9 cellular contexts compared by ENCODE assay signal in genomic region chr3:71393093-71393492, GRCh38.
DNase-seq lines count a peak whose midpoint lies in the region; ATAC-seq, FAIRE-seq and TF ChIP-seq lines count a peak whose summit lies in the region.
"Had no signal": no experiment of that assay in that cellular context is flagged by ENCODE, and none has a peak within 500 bp of the region (broad histone marks: within the 10 kb centered on the region; RNA-seq: fewer than 3 reads in every experiment).

No MANE protein-coding gene starts in this region.

- peak; percentile 78 to 83 for ATAC-seq in activated T-cell treated with anti-CD3 and anti-CD28 coated beads, Interleukin-2, amount 50 U/mL, for 72 hours (replicated peaks in 1 of 2)
- ATAC-seq in HG02970 (IDR thresholded peaks at IDR 0.05; ENCODE audit: low FRiP score, unreplicated experiment) = peak; percentile 50
- peak; percentile 46 to 51 for ATAC-seq in stimulated activated naive B cell treated with anti-CD40 and anti-IgM and Interleukin-4, amounts not matched to agents 10 μg/mL and 1 μg/mL and 100 μg/mL, for 72 hours (replicated peaks)
- no peak for ATAC-seq in PC-3

- no peak overlapping the region for H3K9ac ChIP-seq in PC-3 (ENCODE audit: low read length)

- H3K36me3 Mint-ChIP-seq in activated T-cell treated with anti-CD3 and anti-CD28 coated beads, Interleukin-2, amount 50 U/mL, for 72 hours (ENCODE audit: insufficient read depth in 2 of 2) = peaks cover 0 to 3% of the 10 kb centered on the region in 2 donors
- peaks cover 2 to 4% of the 10 kb centered on the region in 2 donors for H3K36me3 Mint-ChIP-seq in stimulated activated naive B cell treated with anti-CD40 and anti-IgM and Interleukin-4, amounts not matched to agents 10 μg/mL and 1 μg/mL and 100 μg/mL, for 72 hours

- H2AFZ ChIP-seq in PC-3 (ENCODE audit: low read length) = no peak overlapping the region

- in situ Hi-C loops in KBM-7 (cut with MboI; ENCODE audit: low pct_unique_long_range_greater_than_20kb, low sequenced_read_pairs) = no loop called here

- no peaks in the 10 kb centered on the region for H3K79me2 ChIP-seq in PC-3 (ENCODE audit: low read length)

- no peaks in the 10 kb centered on the region for H4K20me1 ChIP-seq in PC-3 (ENCODE audit: low read length)

- H3F3A ChIP-seq in PC-3 (ENCODE audit: low read length, unreplicated experiment) = no peaks in the 10 kb centered on the region

- no peaks in the 10 kb centered on the region for H3K27me3 Mint-ChIP-seq in activated T-cell treated with anti-CD3 and anti-CD28 coated beads, Interleukin-2, amount 50 U/mL, for 72 hours (ENCODE audit: low read depth)
- no peaks in the 10 kb centered on the region for H3K27me3 Mint-ChIP-seq in stimulated activated naive B cell treated with anti-CD40 and anti-IgM and Interleukin-4, amounts not matched to agents 10 μg/mL and 1 μg/mL and 100 μg/mL, for 72 hours

- no peaks in the 10 kb centered on the region for H3K9me3 ChIP-seq in PC-3 (ENCODE audit: low read length)

- no peak overlapping the region for H3K4me3 ChIP-seq in PC-3 (ENCODE audit: low read length)

- H3K9me2 ChIP-seq in PC-3 (replicated peaks; ENCODE audit: low read length) = no peaks in the 10 kb centered on the region

- POLR2A ChIA-PET in PC-3 (lab: Charles Lee; ENCODE audit: unreplicated experiment) = no interaction called here

- H3K27ac Mint-ChIP-seq in activated T-cell treated with anti-CD3 and anti-CD28 coated beads, Interleukin-2, amount 50 U/mL, for 72 hours = peak overlapping the region; percentile 50
- H3K27ac Mint-ChIP-seq in stimulated activated naive B cell treated with anti-CD40 and anti-IgM and Interleukin-4, amounts not matched to agents 10 μg/mL and 1 μg/mL and 100 μg/mL, for 72 hours = no peak overlapping the region

- no peaks in the 10 kb centered on the region for H3K27me3 ChIP-seq in PC-3 (ENCODE audit: low read length)

- no peak for DNase-seq in activated T-cell treated with anti-CD3 and anti-CD28 coated beads, Interleukin-2, amount 50 U/mL, for 72 hours
- no peak for DNase-seq in activated T-cell treated with anti-CD3 and anti-CD28 coated beads, Interleukin-2, amount 50 U/mL, for 48 hours
- DNase-seq in RCC 7860 (ENCODE audit: low spot score) = no peak
- no peak for DNase-seq in stimulated activated naive B cell treated with anti-CD40 and anti-IgM and Interleukin-4, amounts not matched to agents 10 μg/mL and 1 μg/mL and 100 μg/mL, for 72 hours
- DNase-seq in KBM-7 = no peak
- DNase-seq in PC-3 = no peak
- no peak for DNase-seq in DMS114 treated with DMSO at 0.1 percent for 48 hours (lab: John Stamatoyannopoulos, UW; ENCODE audit: unreplicated experiment)
- DNase-seq: left cardiac atrium had no signal

- H3K4me2 ChIP-seq in PC-3 (ENCODE audit: low read length) = no peak overlapping the region

- H3K36me3 ChIP-seq in PC-3 (ENCODE audit: low read depth, low read length) = no peaks in the 10 kb centered on the region

- peaks cover 21% of the 10 kb centered on the region for H3K4me1 ChIP-seq in PC-3 (ENCODE audit: insufficient read depth, low read length)

- BruUV-seq in PC-3 (replicated peaks; lab: Mats Ljungman, UMichigan) = no TSS peak

- intact Hi-C loops in PC-3 (cut with micrococcal nuclease) = loop anchor here (10.0 kb wide), 1 partner anchor 262 kb away; no protein-coding TSS in a partner anchor

- peaks cover 82% of the 10 kb centered on the region for H3K4me1 Mint-ChIP-seq in activated T-cell treated with anti-CD3 and anti-CD28 coated beads, Interleukin-2, amount 50 U/mL, for 72 hours (ENCODE audit: low read depth)
- peaks cover 40 to 74% of the 10 kb centered on the region in 2 donors for H3K4me1 Mint-ChIP-seq in stimulated activated naive B cell treated with anti-CD40 and anti-IgM and Interleukin-4, amounts not matched to agents 10 μg/mL and 1 μg/mL and 100 μg/mL, for 72 hours

- H3K4me3 Mint-ChIP-seq in activated T-cell treated with anti-CD3 and anti-CD28 coated beads, Interleukin-2, amount 50 U/mL, for 72 hours = no peak overlapping the region
- H3K4me3 Mint-ChIP-seq in stimulated activated naive B cell treated with anti-CD40 and anti-IgM and Interleukin-4, amounts not matched to agents 10 μg/mL and 1 μg/mL and 100 μg/mL, for 72 hours = no peak overlapping the region

- CTCF ChIA-PET in PC-3 (lab: Charles Lee) = no interaction called here

- no peak for TF ChIP-seq CTCF in PC-3 (conservative IDR thresholded peaks at IDR 0.05; ENCODE audit: low read depth, low read length)

- no peak overlapping the region for H3K27ac ChIP-seq in PC-3 (ENCODE audit: low read length)

- no peaks in the 10 kb centered on the region for H3K9me3 Mint-ChIP-seq in activated T-cell treated with anti-CD3 and anti-CD28 coated beads, Interleukin-2, amount 50 U/mL, for 72 hours
- no peaks in the 10 kb centered on the region for H3K9me3 Mint-ChIP-seq in stimulated activated naive B cell treated with anti-CD40 and anti-IgM and Interleukin-4, amounts not matched to agents 10 μg/mL and 1 μg/mL and 100 μg/mL, for 72 hours

- peak; percentile 16 for FAIRE-seq in RCC 7860 (lab: Jason Lieb, UNC)
